10 cellular contexts compared by ENCODE assay signal in genomic region chr3:74067296-74067695, GRCh38.
DNase-seq lines count a peak whose midpoint lies in the region; ATAC-seq and TF ChIP-seq lines count a peak whose summit lies in the region.
"Had no signal": no experiment of that assay in that cellular context is flagged by ENCODE, and none has a peak within 500 bp of the region (broad histone marks: within the 10 kb centered on the region; RNA-seq: fewer than 3 reads in every experiment).

No MANE protein-coding gene starts in this region.

- H3K9ac ChIP-seq in fibroblast of lung (ENCODE audit: insufficient read depth, low read length): no peak overlapping the region

- peak; percentile 16 for DNase-seq in DMS153 (lab: John Stamatoyannopoulos, UW)
- no peak for DNase-seq in DMS153 treated with DMSO at 0.1 percent for 48 hours (lab: John Stamatoyannopoulos, UW; ENCODE audit: unreplicated experiment)
- peak; percentile 49 for DNase-seq in NCI-H446 treated with DMSO at 0.1 percent for 48 hours (lab: John Stamatoyannopoulos, UW)
- DNase-seq in fibroblast of lung (ENCODE audit: low read depth in 2 of 2): peak in 1 of 2 donors; percentile 74
- peak; percentile 22 for DNase-seq in retina
- DNase-seq in Peyer's patch: no peak
- no peak for DNase-seq in stimulated activated CD4-positive, alpha-beta T cell treated with anti-CD3 and anti-CD28 coated beads, Interleukin-2, amount 100 ng/mL, for 48 hours
- DNase-seq: immature natural killer cell, T-cell had no signal

- no peak for TF ChIP-seq POLR2A in Peyer's patch (IDR thresholded peaks at IDR 0.05)

- H2AFZ ChIP-seq in fibroblast of lung (ENCODE audit: low read length): no peak overlapping the region

- H3K4me3 ChIP-seq in fibroblast of lung (replicated peaks in 1 of 4; ENCODE audit: control extremely low read depth in 1 of 4, insufficient read depth in 1 of 4, low read depth in 3 of 4, low read length in 4 of 4) (no peak overlapping the region), Peyer's patch (no peak overlapping the region)

- H3K4me1 ChIP-seq in fibroblast of lung (ENCODE audit: control insufficient read depth, extremely low read depth, insufficient read depth, low read length) (no peaks in the 10 kb centered on the region), Peyer's patch (no peaks in the 10 kb centered on the region)

- H3K27me3 ChIP-seq in fibroblast of lung (ENCODE audit: control insufficient read depth, insufficient read depth, low read length) (no peaks in the 10 kb centered on the region), Peyer's patch (no peaks in the 10 kb centered on the region)

- H3K9me3 ChIP-seq in fibroblast of lung (ENCODE audit: control insufficient read depth, insufficient read depth, low read depth, low read length): no peaks in the 10 kb centered on the region
- H3K9me3 ChIP-seq in Peyer's patch: no peaks in the 10 kb centered on the region

- ATAC-seq in HG03439 (IDR thresholded peaks at IDR 0.05; ENCODE audit: unreplicated experiment): no peak
- ATAC-seq: T-cell had no signal

- no peaks in the 10 kb centered on the region for H4K20me1 ChIP-seq in fibroblast of lung (ENCODE audit: control insufficient read depth, extremely low read depth, insufficient read depth, low read length)

- H3K36me3 ChIP-seq in fibroblast of lung (ENCODE audit: control insufficient read depth, insufficient read depth, low read length): no peaks in the 10 kb centered on the region
- no peaks in the 10 kb centered on the region for H3K36me3 ChIP-seq in Peyer's patch

- no peak overlapping the region for H3K4me2 ChIP-seq in fibroblast of lung (ENCODE audit: extremely low read depth, insufficient read depth, low read length)

- no peaks in the 10 kb centered on the region for H3K79me2 ChIP-seq in fibroblast of lung (ENCODE audit: control insufficient read depth, insufficient read depth, low read length)

- TF ChIP-seq CTCF in fibroblast of lung (conservative IDR thresholded peaks at IDR 0.05 in 1 of 2, IDR thresholded peaks at IDR 0.05 in 1 of 2; ENCODE audit: low read depth in 1 of 2, low read length in 2 of 2): peak; percentile 34 to 69
- TF ChIP-seq CTCF in Peyer's patch (IDR thresholded peaks at IDR 0.05): peak in 3 of 6 experiments; percentile 19 to 45 (median 39)

- H3K27ac ChIP-seq in fibroblast of lung (ENCODE audit: insufficient read depth, low read length): no peak overlapping the region
- no peak overlapping the region for H3K27ac ChIP-seq in Peyer's patch

Comparison
In these comparisons a context has a peak if more than half of its experiments do, and no peak if none do; other contexts are left out.
1. DNase-seq: peak in DMS153 (single experiment), NCI-H446 treated with DMSO at 0.1 percent for 48 hours (single experiment) and retina (single experiment); none in DMS153 treated with DMSO at 0.1 percent for 48 hours (single experiment), Peyer's patch (0 of 3) and stimulated activated CD4-positive, alpha-beta T cell treated with anti-CD3 and anti-CD28 coated beads, Interleukin-2, amount 100 ng/mL, for 48 hours (0 of 2).